1 cellular context compared by ENCODE assay signal in genomic region chr13:51246005-51246404, GRCh38.
TF ChIP-seq lines count a peak whose summit lies in the region.

No MANE protein-coding gene starts in this region.

TF ChIP-seq in SK-N-SH, 30 proteins besides CTCF, POLR2A, EP300 and RAD21:
- TF ChIP-seq GATA2 (CRISPR knock-in tag; IDR thresholded peaks at IDR 0.05) (peak; percentile 80), RCOR1 (IDR thresholded peaks at IDR 0.05; ENCODE audit: low read length) (peak; percentile 83), MAX (IDR thresholded peaks at IDR 0.05; ENCODE audit: low read depth) (no peak), TCF12 (IDR thresholded peaks at IDR 0.05) (0 out of 2 replicates have a peak, but pooled peaks have one; percentile 20), FOXJ3 (CRISPR knock-in tag; IDR thresholded peaks at IDR 0.05) (peak; percentile 84), CHD2 (IDR thresholded peaks at IDR 0.05; ENCODE audit: low read length, partially characterized antibody) (peak; percentile 94), RXRA (IDR thresholded peaks at IDR 0.05; ENCODE audit: borderline replicate concordance, low read depth) (no peak)
